9 cellular contexts compared by ENCODE assay signal in the genomic region with DNA sequence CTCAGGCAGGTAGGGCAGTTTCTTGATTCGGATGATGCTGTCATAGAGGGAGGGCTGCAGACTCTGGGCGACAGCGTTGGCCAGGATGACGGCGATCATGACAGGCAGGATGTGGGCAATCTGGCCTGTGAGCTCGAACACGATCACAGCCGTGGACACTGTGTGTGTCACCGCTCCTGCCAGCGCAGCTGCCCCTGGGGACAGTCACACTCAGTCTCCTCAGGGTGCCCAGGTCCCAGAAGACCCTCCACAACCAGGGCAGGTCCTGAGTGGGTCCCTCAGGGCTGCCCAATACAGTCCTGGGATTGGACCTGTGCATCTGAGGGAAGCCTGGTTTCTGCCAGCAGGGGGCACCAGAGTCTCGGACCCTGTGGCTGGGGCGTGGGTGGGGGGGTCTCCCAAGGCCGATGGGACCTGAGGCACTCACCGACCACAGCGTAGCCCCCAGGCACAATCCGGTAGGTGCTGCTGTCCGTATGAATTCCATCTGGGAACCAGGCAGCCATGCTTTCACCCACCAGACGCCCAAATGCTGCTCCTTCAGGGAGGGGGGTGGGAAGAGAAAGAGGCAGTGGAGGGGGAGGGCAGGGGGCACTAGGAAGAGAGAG. TPM values are rescaled to one million over a fixed set of nuclear protein-coding genes. Genes with fewer than 3 reads are reported as not detected.
DNase-seq lines count a peak whose midpoint lies in the region; ATAC-seq and TF ChIP-seq lines count a peak whose summit lies in the region.
"Had no signal": no experiment of that assay in that cellular context is flagged by ENCODE, and none has a peak within 500 bp of the region (broad histone marks: within the 10 kb centered on the region; RNA-seq: fewer than 3 reads in every experiment).

No MANE protein-coding gene starts in this region.

- H3K4me3 ChIP-seq in CD4-positive, alpha-beta memory T cell (ENCODE audit: low read length in 2 of 2): no peak overlapping the region
- no peak overlapping the region for H3K4me3 ChIP-seq in WERI-Rb-1 (ENCODE audit: low read depth, low read length)

- H3K27ac ChIP-seq in CD4-positive, alpha-beta memory T cell (ENCODE audit: low read depth, low read length): no peak overlapping the region
- H3K27ac ChIP-seq in WERI-Rb-1: no peak overlapping the region

- peaks cover 10% of the 10 kb centered on the region for H3K4me1 ChIP-seq in CD4-positive, alpha-beta memory T cell (ENCODE audit: insufficient read depth, low read length)

- DNase-seq in CD4-positive, alpha-beta memory T cell: peak in 4 of 5 donors; percentile 39 to 55 (median 43)
- DNase-seq in WERI-Rb-1 (peak; percentile 78), lung microvascular endothelial cell (ENCODE audit: low read depth in 2 of 2) (peak; percentile 43 to 62), GM19240 (ENCODE audit: insufficient read length, low spot score) (no peak)
- peak; percentile 28 for DNase-seq in central memory CD4-positive, alpha-beta T cell
- no peak for DNase-seq in stimulated activated naive B cell treated with anti-CD40 and anti-IgM and Interleukin-4, amounts not matched to agents 10 μg/mL and 1 μg/mL and 100 μg/mL, for 72 hours

- H3K9me3 ChIP-seq in CD4-positive, alpha-beta memory T cell (ENCODE audit: control insufficient read depth in 1 of 2, low read length in 2 of 2): no peaks in the 10 kb centered on the region
- no peaks in the 10 kb centered on the region for H3K9me3 ChIP-seq in WERI-Rb-1 (ENCODE audit: severe bottlenecking)

- peak; percentile 86 for TF ChIP-seq CTCF in WERI-Rb-1 (IDR thresholded peaks at IDR 0.05; ENCODE audit: low read depth, low read length)

- CTCF ChIA-PET in CD4-positive, alpha-beta memory T cell (lab: Charles Lee; ENCODE audit: partially characterized antibody): interaction anchor here (0.7 to 4.4 kb wide), 23 partner anchors 8 to 459 kb away, joined by 3 to 32 read pairs (median 4); partner anchors contain the start of genes CLCN2, FAM131A, POLR2H and VWA5B2

- peak overlapping the region in 1 of 8 donors; percentile 15 for H3K4me3 Mint-ChIP-seq in CD4-positive, alpha-beta memory T cell
- no peak overlapping the region for H3K4me3 Mint-ChIP-seq in stimulated activated naive B cell treated with anti-CD40 and anti-IgM and Interleukin-4, amounts not matched to agents 10 μg/mL and 1 μg/mL and 100 μg/mL, for 72 hours
- H3K4me3 Mint-ChIP-seq: IgD-negative memory B cell had no signal

- POLR2A ChIA-PET in CD4-positive, alpha-beta memory T cell (lab: Charles Lee; ENCODE audit: partially characterized antibody): interaction anchor here (1.0 to 1.3 kb wide), 2 partner anchors 8 to 52 kb away, joined by 3 read pairs; no protein-coding TSS in a partner anchor

- no peaks in the 10 kb centered on the region for H3K27me3 ChIP-seq in CD4-positive, alpha-beta memory T cell (ENCODE audit: insufficient read depth, low read length)
- no peaks in the 10 kb centered on the region for H3K27me3 ChIP-seq in WERI-Rb-1 (ENCODE audit: insufficient read depth, low read depth, severe bottlenecking)

- H3K4me1 Mint-ChIP-seq in CD4-positive, alpha-beta memory T cell: peaks cover 0 to 5% (median 0%) of the 10 kb centered on the region in 4 donors
- H3K4me1 Mint-ChIP-seq in stimulated activated naive B cell treated with anti-CD40 and anti-IgM and Interleukin-4, amounts not matched to agents 10 μg/mL and 1 μg/mL and 100 μg/mL, for 72 hours: no peaks in the 10 kb centered on the region
- H3K4me1 Mint-ChIP-seq: IgD-negative memory B cell had no signal

- H3K36me3 ChIP-seq in CD4-positive, alpha-beta memory T cell (ENCODE audit: insufficient read depth, low read length): no peaks in the 10 kb centered on the region
- H3K36me3 ChIP-seq in WERI-Rb-1: peaks cover 63% of the 10 kb centered on the region

- peaks cover 0 to 3% of the 10 kb centered on the region in 2 donors for H3K36me3 Mint-ChIP-seq in CD4-positive, alpha-beta memory T cell
- peaks cover 22 to 33% of the 10 kb centered on the region in 2 donors for H3K36me3 Mint-ChIP-seq in stimulated activated naive B cell treated with anti-CD40 and anti-IgM and Interleukin-4, amounts not matched to agents 10 μg/mL and 1 μg/mL and 100 μg/mL, for 72 hours

- H3K27me3 Mint-ChIP-seq in CD4-positive, alpha-beta memory T cell: no peaks in the 10 kb centered on the region
- no peaks in the 10 kb centered on the region for H3K27me3 Mint-ChIP-seq in stimulated activated naive B cell treated with anti-CD40 and anti-IgM and Interleukin-4, amounts not matched to agents 10 μg/mL and 1 μg/mL and 100 μg/mL, for 72 hours

- peak; percentile 49 for ATAC-seq in HG02759 (IDR thresholded peaks at IDR 0.05; ENCODE audit: unreplicated experiment)
- ATAC-seq in stimulated activated naive B cell treated with anti-CD40 and anti-IgM and Interleukin-4, amounts not matched to agents 10 μg/mL and 1 μg/mL and 100 μg/mL, for 72 hours (replicated peaks): peak; percentile 79 to 84
- no peak for ATAC-seq in GM19397 (IDR thresholded peaks at IDR 0.05; ENCODE audit: unreplicated experiment)

- intact Hi-C loops in CD4-positive, alpha-beta memory T cell (cut with micrococcal nuclease): loop anchor here (1.0 to 5.0 kb wide), 3 partner anchors 113 to 190 kb away; no protein-coding TSS in a partner anchor

- H3K9me3 Mint-ChIP-seq in CD4-positive, alpha-beta memory T cell: no peaks in the 10 kb centered on the region
- no peaks in the 10 kb centered on the region for H3K9me3 Mint-ChIP-seq in stimulated activated naive B cell treated with anti-CD40 and anti-IgM and Interleukin-4, amounts not matched to agents 10 μg/mL and 1 μg/mL and 100 μg/mL, for 72 hours
- H3K9me3 Mint-ChIP-seq: IgD-negative memory B cell had no signal

- no peak overlapping the region for H3K27ac Mint-ChIP-seq in CD4-positive, alpha-beta memory T cell
- no peak overlapping the region for H3K27ac Mint-ChIP-seq in stimulated activated naive B cell treated with anti-CD40 and anti-IgM and Interleukin-4, amounts not matched to agents 10 μg/mL and 1 μg/mL and 100 μg/mL, for 72 hours
- H3K27ac Mint-ChIP-seq: IgD-negative memory B cell had no signal

RNA-seq across cellular contexts. Expression of gene CLCN2, which starts 7.2 kb away (rescaled TPM):
- total RNA-seq in CD4-positive, alpha-beta memory T cell: 1 to 10 TPM; 3.8 to 5.4 TPM
- polyA plus RNA-seq in CD4-positive, alpha-beta memory T cell: under 1 TPM; 0.24 to 0.29 TPM
- total RNA-seq in lung microvascular endothelial cell: 1.5 and 1.8 TPM in 2 replicates

RNA-seq across cellular contexts. Expression of gene POLR2H, which starts 7.3 kb away (rescaled TPM):
- 10 to 100 TPM; 61.3 to 66.1 TPM for total RNA-seq in CD4-positive, alpha-beta memory T cell
- 10 to 100 TPM; 56.6 to 58.8 TPM for polyA plus RNA-seq in CD4-positive, alpha-beta memory T cell
- total RNA-seq in lung microvascular endothelial cell: 65.8 and 97.8 TPM in 2 replicates

RNA-seq across cellular contexts. Expression of gene FAM131A, which starts 16.8 kb away (rescaled TPM):
- total RNA-seq in CD4-positive, alpha-beta memory T cell: 1 to 10 TPM; 9.0 to 10.0 TPM
- polyA plus RNA-seq in CD4-positive, alpha-beta memory T cell: 1 to 10 TPM; 1.1 to 1.6 TPM
- total RNA-seq in lung microvascular endothelial cell: 19.0 and 39.9 TPM in 2 replicates

RNA-seq across cellular contexts. Expression of gene THPO, which starts 23.8 kb away (rescaled TPM):
- total RNA-seq in CD4-positive, alpha-beta memory T cell: not detected
- not detected for polyA plus RNA-seq in CD4-positive, alpha-beta memory T cell
- not detected in 2 replicates for total RNA-seq in lung microvascular endothelial cell

RNA-seq across cellular contexts. Expression of gene CHRD, which starts 25.6 kb away (rescaled TPM):
- total RNA-seq in CD4-positive, alpha-beta memory T cell: not detected
- not detected for polyA plus RNA-seq in CD4-positive, alpha-beta memory T cell
- total RNA-seq in lung microvascular endothelial cell: 0.20 and 0.22 TPM in 2 replicates
- polyA plus RNA-seq: IgD-negative memory B cell had no signal

Comparison
In these comparisons a context has a peak if more than half of its experiments do, and no peak if none do; other contexts are left out.
1. DNase-seq: peak in CD4-positive, alpha-beta memory T cell (4 of 5), WERI-Rb-1 (single experiment), central memory CD4-positive, alpha-beta T cell (single experiment) and lung microvascular endothelial cell (2 of 2); none in stimulated activated naive B cell treated with anti-CD40 and anti-IgM and Interleukin-4, amounts not matched to agents 10 μg/mL and 1 μg/mL and 100 μg/mL, for 72 hours (single experiment) and GM19240 (single experiment).